9 cellular contexts compared by ENCODE assay signal in genomic region chr16:75264531-75264998, GRCh38. TPM values are rescaled to one million over a fixed set of nuclear protein-coding genes. Genes with fewer than 3 reads are reported as not detected.
DNase-seq lines count a peak whose midpoint lies in the region; ATAC-seq and TF ChIP-seq lines count a peak whose summit lies in the region.
"Had no signal": no experiment of that assay in that cellular context is flagged by ENCODE, and none has a peak within 500 bp of the region (broad histone marks: within the 10 kb centered on the region; RNA-seq: fewer than 3 reads in every experiment).

No MANE protein-coding gene starts in this region.

- peak overlapping the region; percentile 99 for H3K4me3 ChIP-seq in ACC112 (ENCODE audit: low read depth, low read length)
- peak overlapping the region; percentile 95 for H3K4me3 ChIP-seq in urinary bladder (ENCODE audit: low read depth, low read length)

- no peak for TF ChIP-seq CTCF in chondrocyte (IDR thresholded peaks at IDR 0.05)

- H3K27me3 Mint-ChIP-seq in IgD-negative memory B cell (peaks cover 46% of the 10 kb centered on the region), chondrocyte (ENCODE audit: low read depth) (no peaks in the 10 kb centered on the region)

- peaks cover 2 to 6% (median 2%) of the 10 kb centered on the region in 3 donors for H3K4me1 Mint-ChIP-seq in IgD-negative memory B cell
- peaks cover 59% of the 10 kb centered on the region for H3K4me1 Mint-ChIP-seq in chondrocyte (ENCODE audit: low read depth)

- H3K36me3 ChIP-seq in ACC112 (ENCODE audit: insufficient read depth, low read length) (no peaks in the 10 kb centered on the region), urinary bladder (ENCODE audit: insufficient read depth) (no peaks in the 10 kb centered on the region)

- 14% methylated on average over 13 of the region's 13 CpGs for WGBS in urinary bladder

- peaks cover 60% of the 10 kb centered on the region for H3K79me2 ChIP-seq in ACC112 (ENCODE audit: control insufficient read depth, insufficient read depth, low read length, unreplicated experiment)

- H3K4me3 Mint-ChIP-seq in IgD-negative memory B cell (peak overlapping the region; percentile 61 to 90 (median 76)), chondrocyte (ENCODE audit: unreplicated experiment) (peak overlapping the region; percentile 85)

- no peaks in the 10 kb centered on the region for H3K36me3 Mint-ChIP-seq in IgD-negative memory B cell
- H3K36me3 Mint-ChIP-seq in chondrocyte (ENCODE audit: low read depth) = no peaks in the 10 kb centered on the region

- H3K27me3 ChIP-seq in ACC112 (ENCODE audit: insufficient read depth, low read length) = no peaks in the 10 kb centered on the region

- H3K9me3 Mint-ChIP-seq in IgD-negative memory B cell (no peaks in the 10 kb centered on the region), chondrocyte (ENCODE audit: low read depth) (no peaks in the 10 kb centered on the region)

- H3K27ac Mint-ChIP-seq in IgD-negative memory B cell = peak overlapping the region in 1 of 3 donors; percentile 31
- H3K27ac Mint-ChIP-seq in chondrocyte (ENCODE audit: unreplicated experiment) = peak overlapping the region; percentile 98

- ATAC-seq in GM19463 (IDR thresholded peaks at IDR 0.05; ENCODE audit: unreplicated experiment) (no peak), HG02840 (IDR thresholded peaks at IDR 0.05; ENCODE audit: low FRiP score, unreplicated experiment) (no peak)

- H3K27ac ChIP-seq in ACC112 (ENCODE audit: low read depth, low read length) (peak overlapping the region; percentile 82), urinary bladder (ENCODE audit: low read depth) (peak overlapping the region; percentile 14)

- no peak overlapping the region for H2AFZ ChIP-seq in ACC112 (ENCODE audit: low read length, unreplicated experiment)

- peaks cover 43% of the 10 kb centered on the region for H3K4me1 ChIP-seq in ACC112 (ENCODE audit: control insufficient read depth, insufficient read depth, low read length, unreplicated experiment)
- peaks cover 2% of the 10 kb centered on the region for H3K4me1 ChIP-seq in urinary bladder (ENCODE audit: insufficient read depth)

- DNase-seq in chondrocyte (ENCODE audit: low spot score) (no peak), lung microvascular endothelial cell (ENCODE audit: low read depth in 2 of 2) (peak; percentile 65 to 80), hepatic stellate cell (ENCODE audit: low spot score) (no peak)

RNA-seq across cellular contexts. Expression of gene BCAR1, which starts 13.1 kb away (rescaled TPM):
- polyA plus RNA-seq in IgD-negative memory B cell (not detected), urinary bladder (40.4 TPM)
- total RNA-seq in chondrocyte (125 to 140 TPM (median 125 TPM) in 3 replicates), lung microvascular endothelial cell (65.2 and 104 TPM in 2 replicates), urinary bladder (24.0 TPM)

RNA-seq across cellular contexts. Expression of gene CTRB1, which starts 45.8 kb away (rescaled TPM):
- polyA plus RNA-seq in IgD-negative memory B cell (not detected), urinary bladder (1.6 TPM)
- total RNA-seq in chondrocyte (not detected in 3 replicates), lung microvascular endothelial cell (not detected in 2 replicates), urinary bladder (not detected)
- total RNA-seq: dermis microvascular lymphatic vessel endothelial cell had no signal

RNA-seq across cellular contexts. Expression of gene CTRB2, which starts 57.6 kb away (rescaled TPM):
- polyA plus RNA-seq in IgD-negative memory B cell (not detected), urinary bladder (2.6 TPM)
- total RNA-seq in chondrocyte (not detected in 3 replicates), lung microvascular endothelial cell (not detected in 2 replicates), urinary bladder (not detected)
- total RNA-seq: dermis microvascular lymphatic vessel endothelial cell had no signal

Comparison
In these comparisons a context has a peak if more than half of its experiments do, and no peak if none do; other contexts are left out.
1. DNase-seq: peak in lung microvascular endothelial cell (2 of 2); none in chondrocyte (single experiment) and hepatic stellate cell (single experiment).